11 cellular contexts compared by ENCODE assay signal in genomic region chr6:144155529-144155928, GRCh38. TPM values are rescaled to one million over a fixed set of nuclear protein-coding genes. Genes with fewer than 3 reads are reported as not detected.
A peak's percentile ranks its signal among the peaks of the same experiment; 100 is the strongest.
DNase-seq lines count a peak whose midpoint lies in the region; ATAC-seq and TF ChIP-seq lines count a peak whose summit lies in the region.
"Had no signal": no experiment of that assay in that cellular context is flagged by ENCODE, and none has a peak within 500 bp of the region (broad histone marks: within the 10 kb centered on the region; RNA-seq: fewer than 3 reads in every experiment).

No MANE protein-coding gene starts in this region.

- intact Hi-C loops in lower lobe of right lung (cut with DNase I): no loop called here

- no peak overlapping the region for H3K4me3 ChIP-seq in lower lobe of right lung

- peaks cover 5% of the 10 kb centered on the region for H3K36me3 ChIP-seq in lower lobe of right lung

- no peaks in the 10 kb centered on the region for H3K9me3 ChIP-seq in lower lobe of right lung

- H3K27ac ChIP-seq in lower lobe of right lung: no peak overlapping the region

- TF ChIP-seq CTCF in lower lobe of right lung (IDR thresholded peaks at IDR 0.05): no peak

- no peaks in the 10 kb centered on the region for H3K9me3 Mint-ChIP-seq in T-helper 2 cell treated with Interferon-gamma antibody and Interleukin-4, amounts not matched to agents 5 μg/mL and 100 μg/mL, for 36 hours

- peaks cover 68% of the 10 kb centered on the region for H3K4me1 ChIP-seq in lower lobe of right lung

- H3K36me3 Mint-ChIP-seq in T-helper 2 cell treated with Interferon-gamma antibody and Interleukin-4, amounts not matched to agents 5 μg/mL and 100 μg/mL, for 36 hours (ENCODE audit: low read depth): peaks cover 49% of the 10 kb centered on the region

- no peak overlapping the region for H3K4me3 Mint-ChIP-seq in T-helper 2 cell treated with Interferon-gamma antibody and Interleukin-4, amounts not matched to agents 5 μg/mL and 100 μg/mL, for 36 hours

- ATAC-seq in GM18505 (IDR thresholded peaks at IDR 0.05; ENCODE audit: unreplicated experiment) (peak; percentile 41), GM19463 (IDR thresholded peaks at IDR 0.05; ENCODE audit: unreplicated experiment) (peak; percentile 46), HG03025 (IDR thresholded peaks at IDR 0.05; ENCODE audit: low FRiP score, unreplicated experiment) (peak; percentile 38), lower lobe of right lung (no peak)
- ATAC-seq: esophagus mucosa, Panc1 had no signal

- no peak for DNase-seq in T-helper 2 cell treated with Interferon-gamma antibody and Interleukin-4, amounts not matched to agents 5 μg/mL and 100 μg/mL, for 36 hours (ENCODE audit: low spot score)
- DNase-seq in HPDE6-E6E7 (ENCODE audit: extremely low spot score): no peak
- DNase-seq in NCI-H1694 treated with DMSO at 0.1 percent for 48 hours (lab: John Stamatoyannopoulos, UW): no peak
- DNase-seq in HUDEP-2 (lab: John Stamatoyannopoulos, UW; ENCODE audit: unreplicated experiment in 76 of 76): no peak
- no peak for DNase-seq in lower lobe of right lung
- DNase-seq: Calu3 had no signal

- H3K27ac Mint-ChIP-seq in T-helper 2 cell treated with Interferon-gamma antibody and Interleukin-4, amounts not matched to agents 5 μg/mL and 100 μg/mL, for 36 hours: peak overlapping the region; percentile 13

- peaks cover 48% of the 10 kb centered on the region for H3K4me1 Mint-ChIP-seq in T-helper 2 cell treated with Interferon-gamma antibody and Interleukin-4, amounts not matched to agents 5 μg/mL and 100 μg/mL, for 36 hours (ENCODE audit: low read depth)

- no peaks in the 10 kb centered on the region for H3K27me3 Mint-ChIP-seq in T-helper 2 cell treated with Interferon-gamma antibody and Interleukin-4, amounts not matched to agents 5 μg/mL and 100 μg/mL, for 36 hours (ENCODE audit: low read depth)

- no peaks in the 10 kb centered on the region for H3K27me3 ChIP-seq in lower lobe of right lung (ENCODE audit: low read depth)

- no peak for TF ChIP-seq POLR2A in GM18505 (IDR thresholded peaks at IDR 0.05; ENCODE audit: borderline replicate concordance, extremely low read depth, insufficient read depth, insufficient read length)

RNA-seq across cellular contexts. Expression of gene STX11, which starts 5.2 kb away (rescaled TPM):
- 54.1 TPM for total RNA-seq in lower lobe of right lung

Comparison
In these comparisons a context has a peak if more than half of its experiments do, and no peak if none do; other contexts are left out.
1. ATAC-seq: peak in GM18505 (single experiment), GM19463 (single experiment) and HG03025 (single experiment); none in lower lobe of right lung (0 of 2).